20 cellular contexts compared by ENCODE assay signal in the genomic region with DNA sequence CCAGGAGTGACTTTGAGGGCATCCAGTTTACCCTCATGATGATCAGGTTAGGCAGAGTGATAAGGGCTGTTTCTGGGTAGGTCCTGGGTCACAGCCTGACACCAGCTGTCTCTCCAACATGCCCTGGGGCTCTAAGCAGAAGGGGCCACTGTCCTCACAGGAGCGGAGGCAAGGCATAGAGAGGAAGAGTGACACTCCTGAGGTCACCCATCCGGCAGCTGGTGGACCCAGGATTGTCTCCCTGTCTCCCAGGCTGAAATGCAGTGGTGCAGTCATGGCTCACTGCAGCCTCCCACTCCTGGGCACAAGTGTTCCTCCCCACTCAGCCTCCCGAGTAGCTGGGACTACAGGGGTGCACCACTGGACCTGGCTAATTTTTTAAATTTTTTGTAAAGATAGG. TPM values are rescaled to one million over a fixed set of nuclear protein-coding genes. Genes with fewer than 3 reads are reported as not detected.
DNase-seq lines count a peak whose midpoint lies in the region; ATAC-seq and TF ChIP-seq lines count a peak whose summit lies in the region.
"Had no signal": no experiment of that assay in that cellular context is flagged by ENCODE, and none has a peak within 500 bp of the region (broad histone marks: within the 10 kb centered on the region; RNA-seq: fewer than 3 reads in every experiment).

No MANE protein-coding gene starts in this region.

- H3K36me3 ChIP-seq in WERI-Rb-1, result no peaks in the 10 kb centered on the region
- H3K36me3 ChIP-seq: BLaER1 treated with 17β-estradiol and CSF1 and Interleukin-3, amounts not matched to agents 10 nM and 100 nM had no signal

- H3K9me3 ChIP-seq in WERI-Rb-1 (ENCODE audit: severe bottlenecking), result no peaks in the 10 kb centered on the region
- H3K9me3 ChIP-seq: BLaER1 treated with 17β-estradiol and CSF1 and Interleukin-3, amounts not matched to agents 10 nM and 100 nM had no signal

- no peak overlapping the region for H3K27ac ChIP-seq in WERI-Rb-1
- H3K27ac ChIP-seq: 22Rv1; BLaER1 treated with 17β-estradiol and CSF1 and Interleukin-3, amounts not matched to agents 10 nM and 100 nM; RWPE1 had no signal

- no peaks in the 10 kb centered on the region for H3K27me3 ChIP-seq in WERI-Rb-1 (ENCODE audit: insufficient read depth, low read depth, severe bottlenecking)
- H3K27me3 ChIP-seq: BLaER1 treated with 17β-estradiol and CSF1 and Interleukin-3, amounts not matched to agents 10 nM and 100 nM had no signal

- DNase-seq in NCI-H82 (lab: John Stamatoyannopoulos, UW) (peak; percentile 28), NCI-H82 treated with DMSO at 0.1 percent for 48 hours (lab: John Stamatoyannopoulos, UW; ENCODE audit: unreplicated experiment) (no peak), WERI-Rb-1 (peak; percentile 36), islet precursor cell (peak; percentile 51), posterior vena cava (ENCODE audit: low spot score) (peak; percentile 70), EL (no peak)
- DNase-seq: ACHN; CD4-positive, alpha-beta memory T cell; GF-D8; HFFc6; Kasumi-1; NCI-H187 treated with DMSO at 0.1 percent for 48 hours; NCI-H2107; NCI-H446 treated with DMSO at 0.1 percent for 48 hours; NCI-H69 had no signal

- no peak for TF ChIP-seq CTCF in WERI-Rb-1 (IDR thresholded peaks at IDR 0.05; ENCODE audit: low read depth, low read length)

- H3K4me3 ChIP-seq in WERI-Rb-1 (ENCODE audit: low read depth, low read length), result no peak overlapping the region
- H3K4me3 ChIP-seq: BLaER1 treated with 17β-estradiol and CSF1 and Interleukin-3, amounts not matched to agents 10 nM and 100 nM had no signal

- no peak for ATAC-seq in GM18517 (IDR thresholded peaks at IDR 0.05; ENCODE audit: unreplicated experiment)
- no peak for ATAC-seq in GM21576 (IDR thresholded peaks at IDR 0.05; ENCODE audit: unreplicated experiment)

- intact Hi-C loops in posterior vena cava (cut with DNase I), result no loop called here

RNA-seq across cellular contexts. Expression of gene DLGAP4, which starts 12.0 kb away (rescaled TPM):
- 100 to 1,000 TPM; 116 to 141 TPM for total RNA-seq in posterior vena cava

Comparison
In these comparisons a context has a peak if more than half of its experiments do, and no peak if none do; other contexts are left out.
1. DNase-seq: peak in NCI-H82 (single experiment), WERI-Rb-1 (single experiment), islet precursor cell (single experiment) and posterior vena cava (single experiment); none in NCI-H82 treated with DMSO at 0.1 percent for 48 hours (single experiment) and EL (single experiment).